8 cellular contexts compared by ENCODE assay signal in the genomic region with DNA sequence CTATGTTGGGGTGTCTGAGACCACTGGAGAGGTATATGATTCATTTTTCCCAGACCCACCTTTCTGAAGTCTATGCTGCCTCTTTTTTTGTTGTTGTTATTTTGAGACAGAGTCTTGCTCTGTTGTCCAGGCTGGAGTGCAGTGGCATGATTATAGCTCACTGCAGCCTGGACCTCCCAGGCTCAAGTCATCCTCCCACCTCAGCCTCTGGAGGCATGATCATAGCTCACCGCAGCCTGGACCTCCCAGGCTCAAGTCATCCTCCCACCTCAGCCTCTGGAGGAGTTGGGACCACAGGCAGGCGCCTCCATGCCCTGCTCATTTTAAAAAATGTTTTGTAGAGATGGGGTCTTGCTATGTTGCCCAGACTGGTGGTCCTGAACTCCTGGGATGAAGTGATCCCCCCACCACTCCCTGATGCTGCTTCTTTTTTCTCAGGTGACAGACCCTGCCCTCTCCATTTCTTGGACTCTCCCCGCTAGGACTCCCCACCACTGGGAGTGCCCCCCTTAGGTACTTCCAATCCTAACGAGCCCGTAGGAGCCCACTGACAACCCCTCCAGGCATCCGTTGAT. TPM values are rescaled to one million over a fixed set of nuclear protein-coding genes. Genes with fewer than 3 reads are reported as not detected.
DNase-seq lines count a peak whose midpoint lies in the region; ATAC-seq and TF ChIP-seq lines count a peak whose summit lies in the region.

No MANE protein-coding gene starts in this region.

- H3K4me2 ChIP-seq in SU-DHL-6 (ENCODE audit: low read depth, low read length, poor library complexity, severe bottlenecking) = peak overlapping the region; percentile 83
- peak overlapping the region; percentile 95 for H3K4me2 ChIP-seq in fibroblast of lung (ENCODE audit: extremely low read depth, insufficient read depth, low read length)

- peaks cover 25% of the 10 kb centered on the region for H3F3A ChIP-seq in SU-DHL-6 (ENCODE audit: insufficient read depth)

- H3K27ac ChIP-seq in SU-DHL-6 (ENCODE audit: low read depth, low read length) (peak overlapping the region; percentile 5; the same call in 1 of the 2 replicates), fibroblast of lung (ENCODE audit: insufficient read depth, low read length) (no peak overlapping the region), rectal smooth muscle tissue (ENCODE audit: low read depth, low read length) (no peak overlapping the region)

- no peaks in the 10 kb centered on the region for H3K9me2 ChIP-seq in SU-DHL-6 (replicated peaks; ENCODE audit: insufficient read depth, low read length)

- H3K79me2 ChIP-seq in SU-DHL-6 (ENCODE audit: insufficient read depth, low read length) (peaks cover 39% of the 10 kb centered on the region), fibroblast of lung (ENCODE audit: control insufficient read depth, insufficient read depth, low read length) (peaks cover 13% of the 10 kb centered on the region)

- no peaks in the 10 kb centered on the region for H4K20me1 ChIP-seq in SU-DHL-6 (ENCODE audit: low read depth, low read length)
- no peaks in the 10 kb centered on the region for H4K20me1 ChIP-seq in fibroblast of lung (ENCODE audit: control insufficient read depth, extremely low read depth, insufficient read depth, low read length)

- H3K9ac ChIP-seq in SU-DHL-6 (ENCODE audit: low read length) (peak overlapping the region; percentile 88), fibroblast of lung (ENCODE audit: insufficient read depth, low read length) (peak overlapping the region; percentile 79), rectal smooth muscle tissue (ENCODE audit: low read length) (no peak overlapping the region)

- H2AFZ ChIP-seq in SU-DHL-6 (ENCODE audit: low read depth, low read length, severe bottlenecking) = no peak overlapping the region
- H2AFZ ChIP-seq in fibroblast of lung (ENCODE audit: low read length) = no peak overlapping the region

- ATAC-seq in GM19035 (IDR thresholded peaks at IDR 0.05; ENCODE audit: unreplicated experiment) (no peak), GM18873 (IDR thresholded peaks at IDR 0.05; ENCODE audit: low FRiP score, unreplicated experiment) (no peak)

- no peak for TF ChIP-seq CTCF in SU-DHL-6 (IDR thresholded peaks at IDR 0.05; ENCODE audit: insufficient read depth, low read length, poor library complexity, severe bottlenecking)
- no peak for TF ChIP-seq CTCF in fibroblast of lung (conservative IDR thresholded peaks at IDR 0.05 in 1 of 2, IDR thresholded peaks at IDR 0.05 in 1 of 2; ENCODE audit: low read depth in 1 of 2, low read length in 2 of 2)

- H3K36me3 ChIP-seq in SU-DHL-6 (ENCODE audit: low read length) (no peaks in the 10 kb centered on the region), fibroblast of lung (ENCODE audit: control insufficient read depth, insufficient read depth, low read length) (no peaks in the 10 kb centered on the region), rectal smooth muscle tissue (ENCODE audit: control insufficient read depth, insufficient read depth, low read length) (peaks cover 6% of the 10 kb centered on the region)

- peak; percentile 36 for DNase-seq in Daoy (ENCODE audit: low read depth)
- no peak for DNase-seq in fibroblast of lung (ENCODE audit: low read depth in 2 of 2)
- no peak for DNase-seq in NCI-H2171 (lab: John Stamatoyannopoulos, UW)
- DNase-seq in central memory CD4-positive, alpha-beta T cell = no peak

- peak overlapping the region; percentile 91 for H3K4me3 ChIP-seq in SU-DHL-6 (ENCODE audit: insufficient read depth, low read length, poor library complexity, severe bottlenecking)
- H3K4me3 ChIP-seq in fibroblast of lung (replicated peaks in 1 of 4; ENCODE audit: control extremely low read depth in 1 of 4, insufficient read depth in 1 of 4, low read depth in 3 of 4, low read length in 4 of 4) = peak overlapping the region; percentile 57 to 95 (median 83)
- H3K4me3 ChIP-seq in rectal smooth muscle tissue (ENCODE audit: low read length) = peak overlapping the region; percentile 81

- H3K27me3 ChIP-seq in SU-DHL-6 (ENCODE audit: low read length) (no peaks in the 10 kb centered on the region), fibroblast of lung (ENCODE audit: control insufficient read depth, insufficient read depth, low read length) (no peaks in the 10 kb centered on the region), rectal smooth muscle tissue (ENCODE audit: control insufficient read depth, insufficient read depth, low read length) (no peaks in the 10 kb centered on the region)

- H3K4me1 ChIP-seq in fibroblast of lung (ENCODE audit: control insufficient read depth, extremely low read depth, insufficient read depth, low read length) (peaks cover 7% of the 10 kb centered on the region), rectal smooth muscle tissue (ENCODE audit: control insufficient read depth, insufficient read depth, low read length) (peaks cover 10% of the 10 kb centered on the region)

- no peaks in the 10 kb centered on the region for H3K9me3 ChIP-seq in SU-DHL-6 (ENCODE audit: insufficient read depth, low read length)
- no peaks in the 10 kb centered on the region for H3K9me3 ChIP-seq in fibroblast of lung (ENCODE audit: control insufficient read depth, insufficient read depth, low read depth, low read length)

RNA-seq across cellular contexts. Expression of a gene that starts 45.3 kb away (rescaled TPM):
- 38.8 and 53.5 TPM in 2 replicates for total RNA-seq in Daoy (2014; rRNA removed; shearing (Covaris generic))
- total RNA-seq in fibroblast of lung = 33.1 and 45.1 TPM in 2 replicates
- 6.1 and 7.8 TPM in 2 replicates for polyA plus RNA-seq in fibroblast of lung
- 19.8 and 20.8 TPM in 2 replicates for polyA plus RNA-seq in fibroblast of lung (2012)
- polyA minus RNA-seq in fibroblast of lung (ENCODE audit: low replicate concordance) = 5.6 and 11.1 TPM in 2 replicates
